8 cellular contexts compared by ENCODE assay signal in the genomic region with DNA sequence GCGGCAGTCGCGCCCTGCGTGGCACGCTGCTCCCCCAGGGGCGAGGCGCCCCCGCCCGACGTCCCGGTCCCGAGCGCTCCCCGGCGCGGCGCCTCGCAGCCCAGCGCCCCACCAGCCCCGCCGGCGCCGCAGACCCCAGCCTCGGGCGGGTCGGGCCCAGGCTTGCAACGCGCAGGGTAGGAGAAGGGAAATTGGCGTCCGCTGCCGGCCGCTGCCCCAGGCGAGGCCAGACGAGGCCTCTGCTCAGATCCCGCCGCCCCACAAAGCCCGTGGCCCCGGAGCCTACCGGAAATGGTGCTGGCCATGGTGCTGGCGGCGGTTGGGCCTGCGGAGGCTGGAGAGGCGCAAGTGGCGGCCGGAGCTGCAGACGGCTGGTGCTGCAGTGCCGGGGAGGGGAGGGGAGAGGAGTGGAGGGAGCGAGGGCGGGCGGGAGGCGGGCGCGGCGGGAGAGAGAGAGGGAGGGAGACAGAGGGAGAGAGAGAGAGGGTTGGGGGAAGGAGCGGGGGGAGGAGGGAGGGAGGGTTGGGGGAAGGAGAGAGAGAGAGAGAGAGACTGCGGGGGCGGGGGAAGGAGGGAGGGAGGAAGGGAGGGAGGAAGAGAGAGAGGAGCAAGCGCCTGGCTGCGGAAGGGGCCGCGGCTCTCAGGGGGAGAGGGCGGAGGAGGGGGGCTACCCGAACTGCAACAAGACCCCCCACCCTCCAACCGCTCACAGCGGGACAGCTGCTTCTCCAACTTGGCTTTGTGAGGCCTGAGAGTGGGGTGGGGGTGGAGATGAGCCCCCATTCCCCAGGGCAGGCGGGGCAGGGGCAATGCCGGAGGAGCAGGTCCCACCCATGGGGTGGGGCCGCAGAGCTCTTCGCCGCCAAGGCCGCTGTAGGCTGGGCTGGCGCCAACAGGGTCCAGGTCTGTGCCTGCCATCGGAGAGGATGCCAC. TPM values are rescaled to one million over a fixed set of nuclear protein-coding genes. Genes with fewer than 3 reads are reported as not detected.
DNase-seq lines count a peak whose midpoint lies in the region; ATAC-seq and TF ChIP-seq lines count a peak whose summit lies in the region.

A gene (minus strand): TSS at position 384 of the 933 bp plus-strand sequence. CDS start 79 bp downstream, at position 305.

- no peak within 1 kb of the TSS for H3K27ac ChIP-seq in muscle layer of duodenum (ENCODE audit: low read length)

- no peak for ATAC-seq in HG02610 (IDR thresholded peaks at IDR 0.05; ENCODE audit: unreplicated experiment)

- H3K36me3 ChIP-seq in muscle layer of duodenum (ENCODE audit: control insufficient read depth in 1 of 2, insufficient read depth in 2 of 2, low read length in 2 of 2): no peaks in the 10 kb centered on the region

- H3K9me3 ChIP-seq in muscle layer of duodenum (ENCODE audit: control insufficient read depth in 1 of 2, low read length in 2 of 2): no peaks in the 10 kb centered on the region

- H3K4me1 ChIP-seq in muscle layer of duodenum (ENCODE audit: control insufficient read depth in 1 of 2, insufficient read depth in 2 of 2, low read length in 2 of 2): peaks cover 0 to 34% of the 10 kb centered on the region in 2 donors

- DNase-seq in Caki2 (ENCODE audit: low read depth) (peak; percentile 93), LNCaP clone FGC (ENCODE audit: low read depth) (peak; percentile 34), RPMI7951 (ENCODE audit: low read depth) (peak; percentile 93), fibroblast of peridontal ligament (ENCODE audit: extremely low read depth) (peak; percentile 76)
- peak; percentile 62 for DNase-seq in activated effector memory CD4-positive, alpha-beta T cell treated with Interleukin-2 at 50 U/mL for 16 hours
- DNase-seq in stimulated activated naive CD4-positive, alpha-beta T cell (lab: John Stamatoyannopoulos, UW): peak; percentile 57 to 74 (median 66)

- H3K4me3 ChIP-seq in LNCaP clone FGC (ENCODE audit: low read depth, low read length) (no peak within 1 kb of the TSS), muscle layer of duodenum (ENCODE audit: low read depth in 1 of 2, low read length in 2 of 2) (peak within 1 kb of the TSS; percentile 40 to 68)

- H3K27me3 ChIP-seq in muscle layer of duodenum (ENCODE audit: low read depth, low read length): peaks cover 5% of the 10 kb centered on the region

- in situ Hi-C loops in Caki2 (cut with HindIII; ENCODE audit: low pct_unique_long_range_greater_than_20kb, low sequenced_read_pairs): no loop called here

- no peak for TF ChIP-seq CTCF in LNCaP clone FGC (IDR thresholded peaks at IDR 0.05; ENCODE audit: control insufficient read depth, extremely low read depth, insufficient read depth)

RNA-seq across cellular contexts. Expression of the gene that starts here (rescaled TPM):
- total RNA-seq in Caki2 (2014; rRNA removed; shearing (Covaris generic); ENCODE audit: low replicate concordance): 70.6 and 73.0 TPM in 2 replicates
- 75.3 and 102 TPM in 2 replicates for total RNA-seq in RPMI7951 (2014; rRNA removed; shearing (Covaris generic))

Comparison
In these comparisons a context has a peak if more than half of its experiments do, and no peak if none do; other contexts are left out.
1. DNase-seq: peak in every context shown above with its lines; median percentile 93 in Caki2; 93 in RPMI7951; 76 in fibroblast of peridontal ligament; 66 in stimulated activated naive CD4-positive, alpha-beta T cell; 62 in activated effector memory CD4-positive, alpha-beta T cell treated with Interleukin-2 at 50 U/mL for 16 hours; 34 in LNCaP clone FGC.